23 cellular contexts compared by ENCODE assay signal in genomic region chr4:909821-910220, GRCh38.
"Had no signal": no experiment of that assay in that cellular context is flagged by ENCODE, and none has a peak within 500 bp of the region (broad histone marks: within the 10 kb centered on the region; RNA-seq: fewer than 3 reads in every experiment).

No MANE protein-coding gene starts in this region.

- ATAC-seq: activated CD4-positive, alpha-beta T cell treated with anti-CD3 and anti-CD28 coated beads for 36 hours; activated T-helper 17 cell treated with anti-CD3 and anti-CD28 coated beads, Interleukin-2, amount 50 U/mL, for 72 hours had no signal

- H3K9me3 ChIP-seq: MG63 had no signal

- H3K27ac ChIP-seq: brain microvascular endothelial cell, Peyer's patch, RWPE1, VCaP had no signal

- H3K27me3 ChIP-seq: brain microvascular endothelial cell, MG63, Peyer's patch had no signal

- H3K36me3 ChIP-seq: MG63 had no signal

- DNase-seq: activated CD4-positive, alpha-beta memory T cell treated with anti-CD3 and anti-CD28 coated beads, Interleukin-2, amount 10 ng/mL, durations not matched to agents 7 days and 5 days; activated CD4-positive, alpha-beta T cell treated with anti-CD3 and anti-CD28 coated beads for 36 hours; activated CD4-positive, alpha-beta T cell treated with anti-CD3 and anti-CD28 coated beads, Interleukin-2, amount 50 U/mL, for 1 hour; activated gamma-delta T cell; activated naive CD4-positive, alpha-beta T cell treated with anti-CD3 and anti-CD28 coated beads for 36 hours; activated T-cell treated with anti-CD3 and anti-CD28 coated beads for 4 hours; activated T-cell treated with anti-CD3 and anti-CD28 coated beads, Interleukin-2, amount 50 U/mL, for 48 hours; amygdala; brain microvascular endothelial cell; MG63; MV-4-11; NCI-H1092 treated with DMSO at 0.1 percent for 48 hours; NCI-H1436; NCI-H187; NCI-H2081; NCI-H510A treated with DMSO at 0.1 percent for 48 hours; NCI-H69; Peyer's patch; SIG-M5; T-helper 1 cell had no signal

- H3K4me3 ChIP-seq: MG63, Peyer's patch had no signal
